8 cellular contexts compared by ENCODE assay signal in genomic region chr6:12010635-12011275, GRCh38. TPM values are rescaled to one million over a fixed set of nuclear protein-coding genes. Genes with fewer than 3 reads are reported as not detected.
DNase-seq lines count a peak whose midpoint lies in the region; ATAC-seq and TF ChIP-seq lines count a peak whose summit lies in the region.

No MANE protein-coding gene starts in this region.

- POLR2A ChIA-PET in Panc1 (lab: Charles Lee): interaction anchor here (0.7 kb wide), 1 partner anchor 948 kb away, joined by 7 read pairs; no protein-coding TSS in a partner anchor

- TF ChIP-seq CTCF in Panc1 (IDR thresholded peaks at IDR 0.05) (no peak), right lobe of liver (IDR thresholded peaks at IDR 0.05) (no peak)

- H3K9ac ChIP-seq in stomach smooth muscle (ENCODE audit: low read length in 2 of 2): peak overlapping the region; percentile 90 to 92

- WGBS in right lobe of liver (ENCODE audit: insufficient coverage, low coverage, low lambda C conversion rate, missing lambda C conversion rate): 0% methylated on average over 22 of the region's 22 CpGs

- peak overlapping the region; percentile 90 for H3K27ac ChIP-seq in Panc1 (ENCODE audit: low read length)
- H3K27ac ChIP-seq in right lobe of liver: peak overlapping the region; percentile 94 to 100 (median 96)
- H3K27ac ChIP-seq in stomach smooth muscle (ENCODE audit: low read length): peak overlapping the region; percentile 96

- CTCF ChIA-PET in Panc1 (lab: Charles Lee): interaction anchor here (0.7 kb wide), 1 partner anchor 33 kb away, joined by 4 read pairs; no protein-coding TSS in a partner anchor

- intact Hi-C loops in Panc1 (cut with micrococcal nuclease; ENCODE audit: unreplicated experiment) (loop anchor here (5.0 to 10.0 kb wide), 2 partner anchors 277 to 356 kb away; no protein-coding TSS in a partner anchor), right lobe of liver (cut with DNase I) (loop anchor here in 1 of 2 donors (10.0 kb wide), 1 partner anchor 146 kb away; no protein-coding TSS in a partner anchor)

- in situ Hi-C loops in Panc1 (cut with HindIII; ENCODE audit: low pct_unique_long_range_greater_than_20kb, low sequenced_read_pairs): no loop called here

- peak overlapping the region; percentile 70 to 84 for H3K4me3 ChIP-seq in Panc1 (ENCODE audit: low read depth in 2 of 2, low read length in 2 of 2)
- H3K4me3 ChIP-seq in right lobe of liver: peak overlapping the region; percentile 47 to 74 (median 66)
- H3K4me3 ChIP-seq in stomach smooth muscle (ENCODE audit: low read length in 2 of 2): peak overlapping the region; percentile 71 to 79

- BruUV-seq in Panc1 (replicated peaks; lab: Mats Ljungman, UMichigan): no TSS peak

- ATAC-seq in GM21515 (IDR thresholded peaks at IDR 0.05; ENCODE audit: unreplicated experiment) (peak; percentile 36), Panc1 (peak; percentile 13), right lobe of liver (peak; percentile 28 to 39 (median 34))

- no peaks in the 10 kb centered on the region for H3K36me3 ChIP-seq in Panc1 (ENCODE audit: control insufficient read depth, insufficient read depth, low read length)
- peaks cover 0 to 5% (median 0%) of the 10 kb centered on the region in 4 donors for H3K36me3 ChIP-seq in right lobe of liver
- no peaks in the 10 kb centered on the region for H3K36me3 ChIP-seq in stomach smooth muscle (ENCODE audit: control insufficient read depth in 2 of 2, insufficient read depth in 2 of 2, low read length in 2 of 2)

- H3K9me3 ChIP-seq in Panc1 (ENCODE audit: control insufficient read depth, insufficient read depth, low read depth, low read length): peaks cover 3% of the 10 kb centered on the region; the same call in 1 of the 2 replicates
- H3K9me3 ChIP-seq in right lobe of liver: no peaks in the 10 kb centered on the region
- peaks cover 0 to 3% of the 10 kb centered on the region in 2 donors for H3K9me3 ChIP-seq in stomach smooth muscle (ENCODE audit: control insufficient read depth in 2 of 2, low read length in 2 of 2)

- TF ChIP-seq POLR2A in right lobe of liver (IDR thresholded peaks at IDR 0.05): peak; percentile 64

- H3K4me1 ChIP-seq in Panc1 (ENCODE audit: control insufficient read depth, insufficient read depth, low read length): peaks cover 36% of the 10 kb centered on the region
- peaks cover 0 to 35% (median 0%) of the 10 kb centered on the region in 4 donors for H3K4me1 ChIP-seq in right lobe of liver
- H3K4me1 ChIP-seq in stomach smooth muscle (ENCODE audit: control insufficient read depth, insufficient read depth, low read length): peaks cover 11% of the 10 kb centered on the region

- no peaks in the 10 kb centered on the region for H3K27me3 ChIP-seq in Panc1 (ENCODE audit: control insufficient read depth, insufficient read depth, low read length)
- no peaks in the 10 kb centered on the region for H3K27me3 ChIP-seq in right lobe of liver
- no peaks in the 10 kb centered on the region for H3K27me3 ChIP-seq in stomach smooth muscle (ENCODE audit: control insufficient read depth in 1 of 2, insufficient read depth in 2 of 2, low read length in 2 of 2)

- DNase-seq in DMS79 treated with DMSO at 0.1 percent for 48 hours (lab: John Stamatoyannopoulos, UW) (peak; percentile 42), DMS79 (lab: John Stamatoyannopoulos, UW) (no peak), HT1080 (ENCODE audit: low read depth) (peak; percentile 62), Panc1 (ENCODE audit: low read depth, low spot score) (peak; percentile 48), cerebellum (ENCODE audit: low spot score) (peak; percentile 8), right lobe of liver (peak; percentile 75 to 86 (median 85))

RNA-seq across cellular contexts. Expression of gene HIVEP1, which starts 1.4 kb away (rescaled TPM):
- total RNA-seq in HT1080 (2014; rRNA removed; shearing (Covaris generic)): 7.5 and 8.3 TPM in 2 replicates
- polyA plus RNA-seq in HT1080 (2015; cell fraction: cytosol; rRNA removed): 8.3 and 8.7 TPM in 2 replicates
- polyA plus RNA-seq in HT1080 (2015; cell fraction: nucleus; rRNA removed): 13.1 and 14.5 TPM in 2 replicates
- total RNA-seq in Panc1 (2021; ENCODE audit: unreplicated experiment): 16.7 TPM
- 9.8 TPM for polyA plus RNA-seq in Panc1 (2012; ENCODE audit: insufficient read length)
- total RNA-seq in cerebellum: 26.4 TPM
- 10 to 100 TPM; 13.2 to 23.3 (median 17.8) TPM for total RNA-seq in right lobe of liver
